18 cellular contexts compared by ENCODE assay signal in genomic region chr4:17647927-17648326, GRCh38. TPM values are rescaled to one million over a fixed set of nuclear protein-coding genes. Genes with fewer than 3 reads are reported as not detected.
DNase-seq lines count a peak whose midpoint lies in the region; ATAC-seq, FAIRE-seq and TF ChIP-seq lines count a peak whose summit lies in the region.
"Had no signal": no experiment of that assay in that cellular context is flagged by ENCODE, and none has a peak within 500 bp of the region (broad histone marks: within the 10 kb centered on the region; RNA-seq: fewer than 3 reads in every experiment).

No MANE protein-coding gene starts in this region.

- H3K36me3 ChIP-seq in DND-41 (ENCODE audit: insufficient read depth, low read length) = no peaks in the 10 kb centered on the region
- no peaks in the 10 kb centered on the region for H3K36me3 ChIP-seq in keratinocyte (ENCODE audit: control insufficient read depth in 2 of 2, extremely low read depth in 1 of 2, insufficient read depth in 2 of 2, low read length in 2 of 2)
- no peaks in the 10 kb centered on the region for H3K36me3 ChIP-seq in transverse colon

- H3K79me2 ChIP-seq in DND-41 (ENCODE audit: insufficient read depth, low read length) (no peaks in the 10 kb centered on the region), keratinocyte (ENCODE audit: control insufficient read depth, insufficient read depth, low read length) (no peaks in the 10 kb centered on the region)

- H3K9ac ChIP-seq in DND-41 (ENCODE audit: low read depth, low read length) (no peak overlapping the region), keratinocyte (ENCODE audit: control insufficient read depth, extremely low read depth, insufficient read depth, low read length) (no peak overlapping the region)

- H3K9me3 ChIP-seq in DND-41 (ENCODE audit: insufficient read depth, low read length, severe bottlenecking) = peaks cover 2% of the 10 kb centered on the region
- H3K9me3 ChIP-seq in keratinocyte (ENCODE audit: control insufficient read depth, low read depth, low read length) = no peaks in the 10 kb centered on the region
- no peaks in the 10 kb centered on the region for H3K9me3 ChIP-seq in transverse colon

- H3K9me1 ChIP-seq in keratinocyte (ENCODE audit: control insufficient read depth, extremely low read depth, insufficient read depth, low read length) = no peaks in the 10 kb centered on the region

- no peaks in the 10 kb centered on the region for H3K4me1 Mint-ChIP-seq in HFFc6 (ENCODE audit: low read depth)

- H3K27me3 ChIP-seq in DND-41 (ENCODE audit: insufficient read depth, low read length, poor library complexity) (no peaks in the 10 kb centered on the region), keratinocyte (ENCODE audit: control insufficient read depth, extremely low read depth, insufficient read depth, low read length) (no peaks in the 10 kb centered on the region), transverse colon (no peaks in the 10 kb centered on the region)

- H3K36me3 Mint-ChIP-seq in HFFc6 (ENCODE audit: low read depth) = 0 out of 2 replicates have a peak, but pooled peaks cover 5% of the 10 kb centered on the region

- peaks cover 12% of the 10 kb centered on the region for H3K4me1 ChIP-seq in DND-41 (ENCODE audit: insufficient read depth, low read length)
- no peaks in the 10 kb centered on the region for H3K4me1 ChIP-seq in keratinocyte (ENCODE audit: control insufficient read depth, extremely low read depth, insufficient read depth, low read length)
- H3K4me1 ChIP-seq in transverse colon = no peaks in the 10 kb centered on the region

- peaks cover under 1% of the 10 kb centered on the region; the same call in 1 of the 2 replicates for H3K9me3 Mint-ChIP-seq in HFFc6
- H3K9me3 Mint-ChIP-seq: activated T-helper 1 cell treated with anti-CD3 and anti-CD28 coated beads, Interleukin-12 subunit alpha, Interleukin-12 subunit beta, Interleukin-2, Interleukin-4 antibody, amounts not matched to agents 30 ng/mL and 10 ng/mL and 1 ng/mL, durations not matched to agents 14 hours and 24 hours and 36 hours had no signal

- H3K27ac ChIP-seq in DND-41 (ENCODE audit: low read length) (no peak overlapping the region), keratinocyte (ENCODE audit: control insufficient read depth, insufficient read depth, low read length) (no peak overlapping the region), transverse colon (no peak overlapping the region)

- H3K4me2 ChIP-seq in DND-41 (ENCODE audit: insufficient read depth, low read length) = no peak overlapping the region
- no peak overlapping the region for H3K4me2 ChIP-seq in keratinocyte (ENCODE audit: control insufficient read depth, extremely low read depth, insufficient read depth, low read depth, low read length)

- TF ChIP-seq CTCF in DND-41 (IDR thresholded peaks at IDR 0.05; ENCODE audit: borderline replicate concordance, extremely low read depth, low read length, poor library complexity, severe bottlenecking) (peak; percentile 26), HFFc6 (IDR thresholded peaks at IDR 0.05) (peak; percentile 44), astrocyte of the spinal cord (IDR thresholded peaks at IDR 0.05; ENCODE audit: low read depth, low read length) (peak; percentile 4), keratinocyte (optimal IDR thresholded peaks at IDR 0.05 in 1 of 3, IDR thresholded peaks at IDR 0.05 in 1 of 3, conservative IDR thresholded peaks at IDR 0.05 in 1 of 3; ENCODE audit: extremely low read depth in 1 of 3, insufficient read depth in 2 of 3, low read length in 3 of 3) (peak in 2 of 3 experiments; percentile 8 to 19), transverse colon (IDR thresholded peaks at IDR 0.05) (no peak)

- no peak overlapping the region for H3K27ac Mint-ChIP-seq in HFFc6
- H3K27ac Mint-ChIP-seq: activated T-helper 1 cell treated with anti-CD3 and anti-CD28 coated beads, Interleukin-12 subunit alpha, Interleukin-12 subunit beta, Interleukin-2, Interleukin-4 antibody, amounts not matched to agents 30 ng/mL and 10 ng/mL and 1 ng/mL, durations not matched to agents 14 hours and 24 hours and 36 hours; naive thymus-derived CD4-positive, alpha-beta T cell had no signal

- TF ChIP-seq POLR2A in transverse colon (IDR thresholded peaks at IDR 0.05) = no peak

- no peak for TF ChIP-seq EP300 in transverse colon (IDR thresholded peaks at IDR 0.05; ENCODE audit: low read depth)

- dilution Hi-C loops in keratinocyte (cut with MboI; ENCODE audit: extremely low pct_ligation_motif_present, low sequenced_read_pairs) = no loop called here

- no peaks in the 10 kb centered on the region for H4K20me1 ChIP-seq in DND-41 (ENCODE audit: insufficient read depth, low read length)
- H4K20me1 ChIP-seq in keratinocyte (ENCODE audit: control insufficient read depth, extremely low read depth, insufficient read depth, low read length) = no peaks in the 10 kb centered on the region

- H3K4me3 ChIP-seq in DND-41 (ENCODE audit: low read depth in 1 of 2, low read length in 2 of 2) (no peak overlapping the region), astrocyte of the spinal cord (ENCODE audit: low read depth, low read length) (no peak overlapping the region), keratinocyte (ENCODE audit: control insufficient read depth in 2 of 3, extremely low read depth in 1 of 3, insufficient read depth in 2 of 3, low read depth in 1 of 3, low read length in 3 of 3) (no peak overlapping the region), transverse colon (no peak overlapping the region)
- H3K4me3 ChIP-seq: lung had no signal

- DNase-seq in DND-41 (no peak), HFFc6 (no peak), astrocyte of the spinal cord (ENCODE audit: low read depth, low spot score) (no peak), keratinocyte (ENCODE audit: low read depth, low spot score) (no peak), T-helper 9 cell (no peak), NCI-H446 treated with DMSO at 0.1 percent for 48 hours (lab: John Stamatoyannopoulos, UW) (no peak), DMS79 treated with DMSO at 0.1 percent for 48 hours (lab: John Stamatoyannopoulos, UW) (no peak), transverse colon (no peak)
- DNase-seq: head of caudate nucleus; naive thymus-derived CD4-positive, alpha-beta T cell; NCI-H187 treated with DMSO at 0.1 percent for 48 hours had no signal

- FAIRE-seq in keratinocyte (lab: Jason Lieb, UNC) = no peak
- FAIRE-seq: bronchial epithelial cell, G401.6, GM12892, urothelium cell line had no signal

- in situ Hi-C loops in astrocyte of the spinal cord (cut with HindIII; ENCODE audit: low sequenced_read_pairs) = no loop called here
- in situ Hi-C loops in transverse colon (cut with MboI; ENCODE audit: low pct_ligation_motif_present in 1 of 4, low pct_unique_long_range_greater_than_20kb in 1 of 4, low sequenced_read_pairs in 3 of 4) = no loop called here

- ATAC-seq in DND-41 (ENCODE audit: insufficient read depth, low read depth) = no peak
- ATAC-seq: activated CD4-positive, CD25-positive, alpha-beta regulatory T cell treated with anti-CD3 and anti-CD28 coated beads, Interleukin-2, amount 50 U/mL, for 24 hours; naive thymus-derived CD4-positive, alpha-beta T cell had no signal

- no peak overlapping the region for H3K4me3 Mint-ChIP-seq in HFFc6
- H3K4me3 Mint-ChIP-seq: activated T-helper 1 cell treated with anti-CD3 and anti-CD28 coated beads, Interleukin-12 subunit alpha, Interleukin-12 subunit beta, Interleukin-2, Interleukin-4 antibody, amounts not matched to agents 30 ng/mL and 10 ng/mL and 1 ng/mL, durations not matched to agents 14 hours and 24 hours and 36 hours; naive thymus-derived CD4-positive, alpha-beta T cell had no signal

- intact Hi-C loops in transverse colon (cut with DNase I; ENCODE audit: low total_unique reads) = no loop called here

- peaks cover 7% of the 10 kb centered on the region for H3K27me3 Mint-ChIP-seq in HFFc6 (ENCODE audit: insufficient read depth)
- H3K27me3 Mint-ChIP-seq: naive thymus-derived CD4-positive, alpha-beta T cell had no signal

- H2AFZ ChIP-seq in DND-41 (ENCODE audit: low read depth, low read length) = no peak overlapping the region
- no peak overlapping the region for H2AFZ ChIP-seq in keratinocyte (ENCODE audit: control insufficient read depth, low read length)

- WGBS in transverse colon (ENCODE audit: low coverage in 1 of 2), 2 donors = 79% methylated on average over 5 of the region's 5 CpGs; no CpG with 5 or more reads in 1 of the 2 donors

RNA-seq across cellular contexts. Expression of gene MED28, which starts 33.5 kb away (rescaled TPM):
- total RNA-seq in HFFc6 (2021; fragmentation: NEBNext Ultra II Directional; extraction: Animal tissue kit (Norgen Biotek cat#: 25700)) = 10 to 100 TPM; 32.4 to 40.1 (median 36.4) TPM
- 12.3 to 22.5 TPM (median 21.7 TPM) in 3 replicates for polyA plus RNA-seq in keratinocyte
- polyA plus RNA-seq in keratinocyte (2011; ENCODE audit: low read depth) = 59.8 TPM
- polyA plus RNA-seq in keratinocyte (2011; cell fraction: cytosol; rRNA removed) = 8.7 and 13.2 TPM in 2 replicates
- polyA plus RNA-seq in keratinocyte (2011; cell fraction: nucleus; rRNA removed) = 6.0 and 6.7 TPM in 2 replicates
- polyA plus RNA-seq in keratinocyte (2012; ENCODE audit: low replicate concordance) = 21.5 and 35.2 TPM in 2 replicates
- polyA minus RNA-seq in keratinocyte = 8.8 to 11.3 TPM (median 10.5 TPM) in 3 replicates
- 38.0 TPM for polyA minus RNA-seq in keratinocyte (2011; cell fraction: cytosol; rRNA and poly(A)+ RNA removed)
- 6.2 and 14.6 TPM in 2 replicates for polyA minus RNA-seq in keratinocyte (2011; cell fraction: nucleus; rRNA and poly(A)+ RNA removed)
- 10 to 100 TPM; 11.1 to 25.5 (median 19.4) TPM for total RNA-seq in transverse colon

Comparison
In these comparisons a context has a peak if more than half of its experiments do, and no peak if none do; other contexts are left out.
1. CTCF ChIP-seq: peak in DND-41 (single experiment), HFFc6 (single experiment), astrocyte of the spinal cord (single experiment) and keratinocyte (2 of 3); none in transverse colon (0 of 5).